9 cellular contexts compared by ENCODE assay signal in genomic region chr2:206212673-206213513, GRCh38. TPM values are rescaled to one million over a fixed set of nuclear protein-coding genes. Genes with fewer than 3 reads are reported as not detected.
DNase-seq lines count a peak whose midpoint lies in the region; ATAC-seq, FAIRE-seq and TF ChIP-seq lines count a peak whose summit lies in the region.
"Had no signal": no experiment of that assay in that cellular context is flagged by ENCODE, and none has a peak within 500 bp of the region (broad histone marks: within the 10 kb centered on the region; RNA-seq: fewer than 3 reads in every experiment).

No MANE protein-coding gene starts in this region.

- H3K4me3 ChIP-seq in breast epithelium = peak overlapping the region in 1 of 3 donors; percentile 46
- peak overlapping the region; percentile 43; the same call in 1 of the 2 replicates for H3K4me3 ChIP-seq in iPS-20b (ENCODE audit: low read length)

- POLR2A ChIA-PET in MCF 10A (lab: Yijun Ruan, JAX) = interaction anchor here (0.6 to 6.0 kb wide), 21 partner anchors 9 to 928 kb away, joined by 3 to 61 read pairs (median 4); partner anchors contain the start of genes EEF1B2 and NDUFS1

- DNase-seq in MCF 10A (ENCODE audit: unreplicated experiment) (peak; percentile 23), breast epithelium (ENCODE audit: low spot score in 2 of 2) (no peak), urothelium cell line (ENCODE audit: low spot score) (peak; percentile 35), GM13977 (ENCODE audit: low spot score) (no peak)
- DNase-seq: CD4-positive, CD25-positive, alpha-beta regulatory T cell had no signal

- CTCF ChIA-PET in MCF 10A (lab: Yijun Ruan, JAX) = interaction anchor here (0.8 to 2.6 kb wide), 14 partner anchors 9 to 92 kb away, joined by 3 to 17 read pairs (median 4); no protein-coding TSS in a partner anchor

- peak overlapping the region; percentile 95 for H3K27ac Mint-ChIP-seq in MCF 10A (ENCODE audit: low read depth, unreplicated experiment)
- H3K27ac Mint-ChIP-seq: CD4-positive, CD25-positive, alpha-beta regulatory T cell had no signal

- no peaks in the 10 kb centered on the region for H3K9me3 Mint-ChIP-seq in MCF 10A (ENCODE audit: unreplicated experiment)

- H3K36me3 ChIP-seq in breast epithelium (no peaks in the 10 kb centered on the region), iPS-20b (ENCODE audit: insufficient read depth, low read depth, low read length) (no peaks in the 10 kb centered on the region)

- TSS peak; percentile 82 for BruUV-seq in MCF 10A (replicated peaks; lab: Mats Ljungman, UMichigan)

- peak overlapping the region; percentile 81 for H3K4me3 Mint-ChIP-seq in MCF 10A (ENCODE audit: unreplicated experiment)
- H3K4me3 Mint-ChIP-seq: CD4-positive, CD25-positive, alpha-beta regulatory T cell had no signal

- peaks cover 23% of the 10 kb centered on the region for H3K4me1 Mint-ChIP-seq in MCF 10A (ENCODE audit: insufficient read depth, unreplicated experiment)

- FAIRE-seq in urothelium cell line (lab: Jason Lieb, UNC) = no peak

- no peak for ATAC-seq in HG03135 (IDR thresholded peaks at IDR 0.05; ENCODE audit: unreplicated experiment)
- ATAC-seq in GM19023 (IDR thresholded peaks at IDR 0.05; ENCODE audit: unreplicated experiment) = no peak

- H3K27me3 Mint-ChIP-seq in MCF 10A (ENCODE audit: insufficient read depth, unreplicated experiment) = no peaks in the 10 kb centered on the region

- intact Hi-C loops in MCF 10A (cut with micrococcal nuclease) = loop anchor here (1.0 kb wide), 2 partner anchors 47 to 49 kb away; no protein-coding TSS in a partner anchor
- intact Hi-C loops in breast epithelium (cut with DNase I; ENCODE audit: low total_unique reads) = no loop called here

- H3K27me3 ChIP-seq in breast epithelium (no peaks in the 10 kb centered on the region), iPS-20b (ENCODE audit: insufficient read depth, low read length) (no peaks in the 10 kb centered on the region)

- peak overlapping the region; percentile 66; the same call in 1 of the 2 replicates for H3K9ac ChIP-seq in iPS-20b (ENCODE audit: low read depth, low read length)

- TF ChIP-seq CTCF in MCF 10A (IDR thresholded peaks at IDR 0.05; ENCODE audit: unreplicated experiment) (peak; percentile 17), breast epithelium (IDR thresholded peaks at IDR 0.05) (no peak), VCaP (conservative IDR thresholded peaks at IDR 0.05) (no peak), GM13977 (IDR thresholded peaks at IDR 0.05; ENCODE audit: extremely low read depth, insufficient read depth, missing control alignments) (no peak)

- in situ Hi-C loops in GM13977 (cut with MboI; ENCODE audit: low pct_unique_long_range_greater_than_20kb, low sequenced_read_pairs, unreplicated experiment) = no loop called here

- H3K27ac ChIP-seq in breast epithelium (no peak overlapping the region), VCaP (peak overlapping the region; percentile 36; the same call in 1 of the 2 replicates), iPS-20b (ENCODE audit: low read length) (peak overlapping the region; percentile 3)

- peaks cover 11% of the 10 kb centered on the region for H3K36me3 Mint-ChIP-seq in MCF 10A (ENCODE audit: insufficient read depth, unreplicated experiment)

- H3K9me3 ChIP-seq in breast epithelium (no peaks in the 10 kb centered on the region), iPS-20b (ENCODE audit: insufficient read depth, low read depth, low read length) (no peaks in the 10 kb centered on the region)

- no peak for TF ChIP-seq POLR2A in breast epithelium (IDR thresholded peaks at IDR 0.05)

- H3K4me1 ChIP-seq in breast epithelium (no peaks in the 10 kb centered on the region), iPS-20b (ENCODE audit: insufficient read depth, low read length) (peaks cover 30% of the 10 kb centered on the region)

RNA-seq across cellular contexts. Expression of gene EEF1B2, which starts 53.2 kb away (rescaled TPM):
- total RNA-seq in MCF 10A (2022) (1,045 and 1,110 TPM in 2 replicates), breast epithelium (100 to 1,000 TPM; 359 to 563 (median 425) TPM)

RNA-seq across cellular contexts. Expression of gene NDUFS1, which starts 53.6 kb away (rescaled TPM):
- total RNA-seq in MCF 10A (2022) (91.9 and 100 TPM in 2 replicates), breast epithelium (10 to 100 TPM; 55.1 to 78.4 (median 61.0) TPM)

Comparison
In these comparisons a context has a peak if more than half of its experiments do, and no peak if none do; other contexts are left out.
1. DNase-seq: peak in MCF 10A (single experiment) and urothelium cell line (single experiment); none in breast epithelium (0 of 2) and GM13977 (single experiment).
2. H3K27ac ChIP-seq: peak in VCaP (single experiment) and iPS-20b (single experiment); none in breast epithelium (0 of 2).